34 cellular contexts compared by ENCODE assay signal in genomic region chr9:75548871-75549270, GRCh38.
"Had no signal": no experiment of that assay in that cellular context is flagged by ENCODE, and none has a peak within 500 bp of the region (broad histone marks: within the 10 kb centered on the region; RNA-seq: fewer than 3 reads in every experiment).

No MANE protein-coding gene starts in this region.

- H3K9me3 ChIP-seq: MG63 had no signal

- H3K27me3 ChIP-seq: MG63 had no signal

- DNase-seq: Karpas-422, Kasumi-1, MG63, MM.1S, MV-4-11, NCI-H1048, NCI-H1092, NCI-H1092 treated with DMSO at 0.1 percent for 48 hours, NCI-H1105, NCI-H1105 treated with DMSO at 0.1 percent for 48 hours, NCI-H1417, NCI-H1417 treated with DMSO at 0.1 percent for 48 hours, NCI-H1436, NCI-H1436 treated with DMSO at 0.1 percent for 48 hours, NCI-H146, NCI-H1694, NCI-H1694 treated with DMSO at 0.1 percent for 48 hours, NCI-H187, NCI-H187 treated with DMSO at 0.1 percent for 48 hours, NCI-H1930, NCI-H2029, NCI-H2029 treated with DMSO at 0.1 percent for 48 hours, NCI-H2081, NCI-H2081 treated with DMSO at 0.1 percent for 48 hours, NCI-H2107, NCI-H2171, NCI-H2171 treated with DMSO at 0.1 percent for 48 hours, NCI-H2227 treated with DMSO at 0.1 percent for 48 hours, NCI-H226, NCI-H345, NCI-H446, NCI-H446 treated with DMSO at 0.1 percent for 48 hours, NCI-H510A, NCI-H510A treated with DMSO at 0.1 percent for 48 hours had no signal

- H3K4me3 ChIP-seq: MG63 had no signal

- H3K36me3 ChIP-seq: MG63 had no signal
